Comparison of ENCODE assay signal across 22 cellular contexts in genomic region chr3:171228228-171228627, GRCh38.
A peak's percentile ranks its signal among the peaks of the same experiment; 100 is the strongest.
DNase-seq lines count a peak whose midpoint lies in the region; ATAC-seq and TF ChIP-seq lines count a peak whose summit lies in the region.
"Had no signal": no experiment of that assay in that cellular context is flagged by ENCODE, and none has a peak within 500 bp of the region (broad histone marks: within the 10 kb centered on the region; RNA-seq: fewer than 3 reads in every experiment).

No MANE protein-coding gene starts in this region.

- peaks cover 8% of the 10 kb centered on the region for H3K36me3 Mint-ChIP-seq in endothelial cell (ENCODE audit: low read depth, unreplicated experiment)

- H3K27ac Mint-ChIP-seq in endothelial cell (ENCODE audit: unreplicated experiment) = no peak overlapping the region
- H3K27ac Mint-ChIP-seq: activated CD4-positive, alpha-beta T cell treated with anti-CD3 and anti-CD28 coated beads, Interleukin-2, amount 10 ng/mL, durations not matched to agents 7 days and 5 days; activated naive CD4-positive, alpha-beta T cell treated with anti-CD3 and anti-CD28 coated beads, Interleukin-2, amount 50 U/mL, for 72 hours; activated T-cell treated with anti-CD3 and anti-CD28 coated beads, Interleukin-2, amount 50 U/mL, for 72 hours; stimulated activated naive B cell treated with anti-CD40 and anti-IgM and Interleukin-4, amounts not matched to agents 10 μg/mL and 1 μg/mL and 100 μg/mL, for 72 hours had no signal

- no peaks in the 10 kb centered on the region for H3K9me3 Mint-ChIP-seq in endothelial cell (ENCODE audit: unreplicated experiment)
- H3K9me3 Mint-ChIP-seq: central memory CD8-positive, alpha-beta T cell had no signal

- H3K27me3 Mint-ChIP-seq in endothelial cell (ENCODE audit: unreplicated experiment) = no peaks in the 10 kb centered on the region
- H3K27me3 Mint-ChIP-seq: activated CD4-positive, alpha-beta T cell treated with anti-CD3 and anti-CD28 coated beads, Interleukin-2, amount 10 ng/mL, durations not matched to agents 7 days and 5 days; central memory CD8-positive, alpha-beta T cell; stimulated activated naive B cell treated with anti-CD40 and anti-IgM and Interleukin-4, amounts not matched to agents 10 μg/mL and 1 μg/mL and 100 μg/mL, for 72 hours had no signal

- H3K4me3 Mint-ChIP-seq in endothelial cell (ENCODE audit: unreplicated experiment) = no peak overlapping the region
- H3K4me3 Mint-ChIP-seq: activated CD4-positive, alpha-beta T cell treated with anti-CD3 and anti-CD28 coated beads, Interleukin-2, amount 10 ng/mL, durations not matched to agents 7 days and 5 days; central memory CD8-positive, alpha-beta T cell; stimulated activated naive B cell treated with anti-CD40 and anti-IgM and Interleukin-4, amounts not matched to agents 10 μg/mL and 1 μg/mL and 100 μg/mL, for 72 hours had no signal

- no peak for TF ChIP-seq CTCF in fibroblast of villous mesenchyme (IDR thresholded peaks at IDR 0.05; ENCODE audit: insufficient read depth, low read depth, low read length)
- TF ChIP-seq CTCF in endothelial cell (IDR thresholded peaks at IDR 0.05; ENCODE audit: unreplicated experiment) = no peak

- DNase-seq in NCI-H146 (lab: John Stamatoyannopoulos, UW) (peak; percentile 16), NCI-H146 treated with DMSO at 0.1 percent for 48 hours (lab: John Stamatoyannopoulos, UW; ENCODE audit: unreplicated experiment) (no peak), DMS53 (lab: John Stamatoyannopoulos, UW) (peak; percentile 57), NCI-H748 treated with DMSO at 0.1 percent for 48 hours (lab: John Stamatoyannopoulos, UW) (peak; percentile 24), fibroblast of villous mesenchyme (ENCODE audit: low read depth) (peak; percentile 41), HCEC 1CT (no peak), endothelial cell (ENCODE audit: low spot score) (no peak)
- DNase-seq: activated CD4-positive, alpha-beta T cell treated with anti-CD3 and anti-CD28 coated beads, Interleukin-2, amount 10 ng/mL, durations not matched to agents 7 days and 5 days; activated T-cell treated with anti-CD3 and anti-CD28 coated beads, Interleukin-2, amount 50 U/mL, for 72 hours; dermis blood vessel endothelial cell; hippocampal formation; left cardiac atrium; NCI-H1105 treated with DMSO at 0.1 percent for 48 hours; NCI-H2081 treated with DMSO at 0.1 percent for 48 hours; SHP77; stimulated activated CD4-positive, alpha-beta T cell treated with anti-CD3 and anti-CD28 coated beads, Interleukin-15, amount 100 ng/mL, for 24 hours; stimulated activated naive B cell treated with anti-CD40 and anti-IgM and Interleukin-4, amounts not matched to agents 10 μg/mL and 1 μg/mL and 100 μg/mL, for 72 hours had no signal

- peaks cover 14% of the 10 kb centered on the region for H3K4me1 Mint-ChIP-seq in endothelial cell (ENCODE audit: unreplicated experiment)

- no peak overlapping the region for H3K4me3 ChIP-seq in fibroblast of villous mesenchyme (ENCODE audit: low read depth, low read length)
- H3K4me3 ChIP-seq: ascending aorta had no signal

- no peak for ATAC-seq in HG03135 (IDR thresholded peaks at IDR 0.05; ENCODE audit: unreplicated experiment)
- ATAC-seq: activated T-cell treated with anti-CD3 and anti-CD28 coated beads, Interleukin-2, amount 50 U/mL, for 72 hours; left cardiac atrium; Panc1; stimulated activated naive B cell treated with anti-CD40 and anti-IgM and Interleukin-4, amounts not matched to agents 10 μg/mL and 1 μg/mL and 100 μg/mL, for 72 hours had no signal

Comparison
In these comparisons a context has a peak if more than half of its experiments do, and no peak if none do; other contexts are left out.
1. DNase-seq: peak in NCI-H146 (single experiment), DMS53 (single experiment), NCI-H748 treated with DMSO at 0.1 percent for 48 hours (single experiment) and fibroblast of villous mesenchyme (single experiment); none in NCI-H146 treated with DMSO at 0.1 percent for 48 hours (single experiment), HCEC 1CT (single experiment) and endothelial cell (single experiment).